Comparison of ENCODE assay signal across 9 cellular contexts in genomic region chr12:65948320-65949008, GRCh38.
DNase-seq lines count a peak whose midpoint lies in the region; ATAC-seq, FAIRE-seq and TF ChIP-seq lines count a peak whose summit lies in the region.
"Had no signal": no experiment of that assay in that cellular context is flagged by ENCODE, and none has a peak within 500 bp of the region (broad histone marks: within the 10 kb centered on the region; RNA-seq: fewer than 3 reads in every experiment).

No MANE protein-coding gene starts in this region.

- in situ Hi-C loops in HepG2 (cut with HindIII; ENCODE audit: extremely low pct_ligation_motif_present, low pct_unique_long_range_greater_than_20kb) = no loop called here
- in situ Hi-C loops in transverse colon (cut with MboI; ENCODE audit: low pct_ligation_motif_present in 1 of 4, low pct_unique_long_range_greater_than_20kb in 1 of 4, low sequenced_read_pairs in 3 of 4) = no loop called here

- CTCF ChIA-PET in HepG2 (lab: Yijun Ruan, JAX; ENCODE audit: low intra/inter-chr PET ratio, low total read pairs) = no interaction called here

- H3K9me3 Mint-ChIP-seq in chondrocyte (ENCODE audit: low read depth) = no peaks in the 10 kb centered on the region
- H3K9me3 Mint-ChIP-seq: activated B cell treated with CpG ODN at 0.5 μM for 24 hours, type B pancreatic cell had no signal

- DNase-seq in LNCaP clone FGC (ENCODE audit: low read depth) (peak; percentile 52), chondrocyte (ENCODE audit: low spot score) (no peak), HepG2 (ENCODE audit: low spot score) (no peak), transverse colon (peak; percentile 26), erythroblast (lab: John Stamatoyannopoulos, UW) (no peak), MM.1S (no peak)
- no peak for DNase-seq in activated CD4-positive, CD25-positive, alpha-beta regulatory T cell treated with anti-CD3 and anti-CD28 coated beads, Interleukin-2, amount 50 U/mL, for 72 hours
- DNase-seq: activated B cell treated with CpG ODN at 0.5 μM for 24 hours had no signal

- POLR2A ChIA-PET in HepG2 (lab: Yijun Ruan, JAX) = interaction anchor here (1.6 kb wide), 1 partner anchor 18 kb away, joined by 3 read pairs; no protein-coding TSS in a partner anchor

- peaks cover 58% of the 10 kb centered on the region for H3K4me1 Mint-ChIP-seq in chondrocyte (ENCODE audit: low read depth)
- H3K4me1 Mint-ChIP-seq: activated B cell treated with CpG ODN at 0.5 μM for 24 hours had no signal

- H3K27me3 Mint-ChIP-seq in chondrocyte (ENCODE audit: low read depth) = no peaks in the 10 kb centered on the region
- H3K27me3 Mint-ChIP-seq: type B pancreatic cell had no signal

- no peak for TF ChIP-seq CTCF in LNCaP clone FGC (IDR thresholded peaks at IDR 0.05; ENCODE audit: control insufficient read depth, extremely low read depth, insufficient read depth)
- TF ChIP-seq CTCF in chondrocyte (IDR thresholded peaks at IDR 0.05) = no peak
- TF ChIP-seq CTCF in HepG2 (CRISPR knock-in tag; IDR thresholded peaks at IDR 0.05) = no peak
- TF ChIP-seq CTCF in transverse colon (IDR thresholded peaks at IDR 0.05) = no peak
- TF ChIP-seq CTCF in MM.1S (IDR thresholded peaks at IDR 0.05; ENCODE audit: low read length) = no peak

- intact Hi-C loops in HepG2 (cut with micrococcal nuclease; ENCODE audit: unreplicated experiment) (no loop called here), transverse colon (cut with DNase I; ENCODE audit: low total_unique reads) (no loop called here)

- peak overlapping the region; percentile 98 for H3K27ac Mint-ChIP-seq in chondrocyte (ENCODE audit: unreplicated experiment)
- H3K27ac Mint-ChIP-seq: activated B cell treated with CpG ODN at 0.5 μM for 24 hours, type B pancreatic cell had no signal

- H3K9me2 ChIP-seq in MM.1S (replicated peaks; ENCODE audit: insufficient read depth, low read length) = no peaks in the 10 kb centered on the region

- H3K4me3 ChIP-seq in LNCaP clone FGC (ENCODE audit: low read depth, low read length) = no peak overlapping the region
- H3K4me3 ChIP-seq in HepG2 (replicated peaks in 1 of 3; ENCODE audit: insufficient read depth in 1 of 3, low read depth in 2 of 3, low read length in 3 of 3) = no peak overlapping the region
- H3K4me3 ChIP-seq in transverse colon = no peak overlapping the region
- no peak overlapping the region for H3K4me3 ChIP-seq in MM.1S (ENCODE audit: low read length)

- peaks cover 3 to 48% of the 10 kb centered on the region in 2 experiments; a peak in 4 of 5 replicates for H3K36me3 ChIP-seq in HepG2 (replicated peaks in 1 of 2; ENCODE audit: control insufficient read depth in 1 of 2, insufficient read depth in 2 of 2, low read length in 2 of 2)
- H3K36me3 ChIP-seq in transverse colon = no peaks in the 10 kb centered on the region
- no peaks in the 10 kb centered on the region for H3K36me3 ChIP-seq in MM.1S (replicated peaks; ENCODE audit: insufficient read depth, low read length)

- H3K27me3 ChIP-seq in HepG2 (ENCODE audit: control insufficient read depth in 1 of 2, insufficient read depth in 2 of 2, low read length in 2 of 2) = no peaks in the 10 kb centered on the region
- H3K27me3 ChIP-seq in transverse colon = peaks cover 3% of the 10 kb centered on the region
- H3K27me3 ChIP-seq in MM.1S (replicated peaks; ENCODE audit: insufficient read depth, low read length) = no peaks in the 10 kb centered on the region

- peaks cover 58% of the 10 kb centered on the region for H3K4me1 ChIP-seq in HepG2 (ENCODE audit: insufficient read depth, low read length)
- peaks cover 0 to 11% (median 0%) of the 10 kb centered on the region in 4 donors for H3K4me1 ChIP-seq in transverse colon
- H3K4me1 ChIP-seq in MM.1S (ENCODE audit: low read length) = no peaks in the 10 kb centered on the region

- no peaks in the 10 kb centered on the region for H3K9me3 ChIP-seq in HepG2 (ENCODE audit: low read length)
- no peaks in the 10 kb centered on the region for H3K9me3 ChIP-seq in transverse colon
- H3K9me3 ChIP-seq in MM.1S (replicated peaks; ENCODE audit: insufficient read depth, low read length) = no peaks in the 10 kb centered on the region

- H3K79me2 ChIP-seq in HepG2 (ENCODE audit: insufficient read depth, low read length) (no peaks in the 10 kb centered on the region), MM.1S (ENCODE audit: low read length) (no peaks in the 10 kb centered on the region)

- peak overlapping the region; percentile 35 for H3K27ac ChIP-seq in HepG2 (ENCODE audit: extremely low read length, insufficient read depth, low read length)
- no peak overlapping the region for H3K27ac ChIP-seq in transverse colon
- no peak overlapping the region for H3K27ac ChIP-seq in MM.1S (ENCODE audit: low read length)

- peak overlapping the region; percentile 29 for H3K4me3 Mint-ChIP-seq in chondrocyte (ENCODE audit: unreplicated experiment)
- H3K4me3 Mint-ChIP-seq: activated B cell treated with CpG ODN at 0.5 μM for 24 hours, type B pancreatic cell had no signal

- no peaks in the 10 kb centered on the region for H3F3A ChIP-seq in MM.1S (ENCODE audit: insufficient read depth, low read length)

- TF ChIP-seq POLR2A in HepG2 (IDR thresholded peaks at IDR 0.05; ENCODE audit: insufficient read depth in 1 of 2, low read depth in 2 of 2, low read length in 2 of 2) (no peak), transverse colon (IDR thresholded peaks at IDR 0.05) (no peak), erythroblast (IDR thresholded peaks at IDR 0.05; ENCODE audit: low read length) (no peak)

- no peak for TF ChIP-seq EP300 in HepG2 (IDR thresholded peaks at IDR 0.05; ENCODE audit: low read depth in 2 of 2, low read length in 2 of 2)
- no peak for TF ChIP-seq EP300 in HepG2 (CRISPR knock-in tag; IDR thresholded peaks at IDR 0.05; ENCODE audit: borderline replicate concordance)
- TF ChIP-seq EP300 in transverse colon (IDR thresholded peaks at IDR 0.05; ENCODE audit: low read depth) = no peak

- TF ChIP-seq RAD21 in HepG2 (CRISPR knock-in tag; IDR thresholded peaks at IDR 0.05) = no peak

- no peak overlapping the region for H3K4me2 ChIP-seq in HepG2 (ENCODE audit: low read depth, low read length)
- H3K4me2 ChIP-seq in MM.1S (ENCODE audit: low read depth, low read length) = no peak overlapping the region

- no peak for ATAC-seq in HepG2

- H3K9ac ChIP-seq in HepG2 (ENCODE audit: insufficient read depth, low read depth, low read length) (no peak overlapping the region), MM.1S (ENCODE audit: low read length) (no peak overlapping the region)

- H4K20me1 ChIP-seq in HepG2 (ENCODE audit: insufficient read depth, low read length) (no peaks in the 10 kb centered on the region), MM.1S (ENCODE audit: insufficient read depth, low read length) (no peaks in the 10 kb centered on the region)

- no peaks in the 10 kb centered on the region for H3K36me3 Mint-ChIP-seq in chondrocyte (ENCODE audit: low read depth)

- H2AFZ ChIP-seq in HepG2 (ENCODE audit: low read length) (no peak overlapping the region), MM.1S (ENCODE audit: low read length) (no peak overlapping the region)

- no peak for FAIRE-seq in HepG2 (lab: Jason Lieb, UNC)

- no TSS peak for BruUV-seq in HepG2 (replicated peaks; lab: Mats Ljungman, UMichigan)

- 94% methylated on average over 11 of the region's 11 CpGs for WGBS in HepG2 (ENCODE audit: low lambda C conversion rate)
- 25 to 34% methylated on average over 11 of the region's 11 CpGs for WGBS in transverse colon (ENCODE audit: low coverage in 1 of 2), 2 donors

TF ChIP-seq in HepG2, 621 proteins besides CTCF, POLR2A, EP300 and RAD21 (continues in another document):
- TF ChIP-seq, protein P1, sequence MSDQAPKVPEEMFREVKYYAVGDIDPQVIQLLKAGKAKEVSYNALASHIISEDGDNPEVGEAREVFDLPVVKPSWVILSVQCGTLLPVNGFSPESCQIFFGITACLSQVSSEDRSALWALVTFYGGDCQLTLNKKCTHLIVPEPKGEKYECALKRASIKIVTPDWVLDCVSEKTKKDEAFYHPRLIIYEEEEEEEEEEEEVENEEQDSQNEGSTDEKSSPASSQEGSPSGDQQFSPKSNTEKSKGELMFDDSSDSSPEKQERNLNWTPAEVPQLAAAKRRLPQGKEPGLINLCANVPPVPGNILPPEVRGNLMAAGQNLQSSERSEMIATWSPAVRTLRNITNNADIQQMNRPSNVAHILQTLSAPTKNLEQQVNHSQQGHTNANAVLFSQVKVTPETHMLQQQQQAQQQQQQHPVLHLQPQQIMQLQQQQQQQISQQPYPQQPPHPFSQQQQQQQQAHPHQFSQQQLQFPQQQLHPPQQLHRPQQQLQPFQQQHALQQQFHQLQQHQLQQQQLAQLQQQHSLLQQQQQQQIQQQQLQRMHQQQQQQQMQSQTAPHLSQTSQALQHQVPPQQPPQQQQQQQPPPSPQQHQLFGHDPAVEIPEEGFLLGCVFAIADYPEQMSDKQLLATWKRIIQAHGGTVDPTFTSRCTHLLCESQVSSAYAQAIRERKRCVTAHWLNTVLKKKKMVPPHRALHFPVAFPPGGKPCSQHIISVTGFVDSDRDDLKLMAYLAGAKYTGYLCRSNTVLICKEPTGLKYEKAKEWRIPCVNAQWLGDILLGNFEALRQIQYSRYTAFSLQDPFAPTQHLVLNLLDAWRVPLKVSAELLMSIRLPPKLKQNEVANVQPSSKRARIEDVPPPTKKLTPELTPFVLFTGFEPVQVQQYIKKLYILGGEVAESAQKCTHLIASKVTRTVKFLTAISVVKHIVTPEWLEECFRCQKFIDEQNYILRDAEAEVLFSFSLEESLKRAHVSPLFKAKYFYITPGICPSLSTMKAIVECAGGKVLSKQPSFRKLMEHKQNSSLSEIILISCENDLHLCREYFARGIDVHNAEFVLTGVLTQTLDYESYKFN (CRISPR knock-in tag; conservative IDR thresholded peaks at IDR 0.05) = no peak
- TF ChIP-seq ADNP (CRISPR knock-in tag; IDR thresholded peaks at IDR 0.05) = no peak
- no peak for TF ChIP-seq ZSCAN22 (CRISPR knock-in tag; IDR thresholded peaks at IDR 0.05)
- TF ChIP-seq FOXC1 (CRISPR knock-in tag; IDR thresholded peaks at IDR 0.05; ENCODE audit: borderline replicate concordance) = no peak
- TF ChIP-seq ZNF10 (CRISPR knock-in tag; IDR thresholded peaks at IDR 0.05; ENCODE audit: borderline replicate concordance, low read depth) = no peak
- no peak for TF ChIP-seq ATF5 (CRISPR knock-in tag; IDR thresholded peaks at IDR 0.05; ENCODE audit: low read depth)
- no peak for TF ChIP-seq RAD51 (IDR thresholded peaks at IDR 0.05; ENCODE audit: borderline replicate concordance)
- no peak for TF ChIP-seq ZNF766 (CRISPR knock-in tag; IDR thresholded peaks at IDR 0.05; ENCODE audit: borderline replicate concordance)
- TF ChIP-seq GTF2F1 (IDR thresholded peaks at IDR 0.05; ENCODE audit: low read length) = no peak

Comparison
In these comparisons a context has a peak if more than half of its experiments do, and no peak if none do; other contexts are left out.
1. DNase-seq: peak in LNCaP clone FGC (single experiment) and transverse colon (single experiment); none in chondrocyte (single experiment), HepG2 (single experiment), erythroblast (0 of 2), MM.1S (single experiment) and activated CD4-positive, CD25-positive, alpha-beta regulatory T cell treated with anti-CD3 and anti-CD28 coated beads, Interleukin-2, amount 50 U/mL, for 72 hours (single experiment).